ENCODE assay signal across 8 cellular contexts in the genomic region with DNA sequence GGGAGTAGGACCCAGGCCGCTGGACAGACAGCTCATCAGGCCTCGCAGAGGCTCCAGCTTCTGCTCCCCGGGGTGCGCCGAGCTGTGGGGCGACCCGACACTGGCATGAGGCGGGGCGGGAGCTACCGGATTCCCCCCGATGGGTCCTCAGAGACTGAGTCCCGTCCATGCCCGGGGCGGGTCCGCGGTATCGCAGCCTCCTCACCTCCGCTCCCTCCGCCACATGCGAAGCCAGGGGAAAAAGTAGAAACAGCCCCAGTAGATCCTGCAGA. TPM values are rescaled to one million over a fixed set of nuclear protein-coding genes. Genes with fewer than 3 reads are reported as not detected.
DNase-seq lines count a peak whose midpoint lies in the region; ATAC-seq and TF ChIP-seq lines count a peak whose summit lies in the region.

No MANE protein-coding gene starts in this region.

- no peak overlapping the region; the same call in 1 of the 2 replicates for H3K4me3 ChIP-seq in Caco-2 (ENCODE audit: low read depth, low read length)
- H3K4me3 ChIP-seq in liver (ENCODE audit: low read depth in 1 of 3, low read length in 3 of 3): peak overlapping the region; percentile 62 to 68 (median 65)
- H3K4me3 ChIP-seq in urinary bladder (ENCODE audit: low read depth, low read length): peak overlapping the region; percentile 38

- H3K4me1 Mint-ChIP-seq in Caco-2 (ENCODE audit: low read depth, unreplicated experiment): peaks cover 28% of the 10 kb centered on the region
- peaks cover 31% of the 10 kb centered on the region for H3K4me1 Mint-ChIP-seq in HFFc6 (ENCODE audit: low read depth)
- peaks cover 36% of the 10 kb centered on the region for H3K4me1 Mint-ChIP-seq in activated T-helper 17 cell treated with anti-CD3 and anti-CD28 coated beads, Interleukin-2, amount 50 U/mL, for 72 hours

- no peaks in the 10 kb centered on the region for H3K9me3 Mint-ChIP-seq in Caco-2 (ENCODE audit: unreplicated experiment)
- H3K9me3 Mint-ChIP-seq in HFFc6: peaks cover 7% of the 10 kb centered on the region
- H3K9me3 Mint-ChIP-seq in activated T-helper 17 cell treated with anti-CD3 and anti-CD28 coated beads, Interleukin-2, amount 50 U/mL, for 72 hours: peaks cover 11% of the 10 kb centered on the region

- POLR2A ChIA-PET in Caco-2 (lab: Charles Lee): interaction anchor here (0.6 kb wide), 2 partner anchors 13 to 1063 kb away, joined by 3 read pairs; partner anchors contain the start of gene IL11RA

- CTCF ChIA-PET in Caco-2 (lab: Charles Lee): interaction anchor here (1.2 kb wide), 2 partner anchors 18 to 27 kb away, joined by 5 to 9 read pairs; partner anchors contain the start of genes GALT and SIGMAR1

- peaks cover 15% of the 10 kb centered on the region for H3K4me1 ChIP-seq in Caco-2
- H3K4me1 ChIP-seq in liver (ENCODE audit: control insufficient read depth in 4 of 4, insufficient read depth in 4 of 4, low read length in 3 of 4): peaks cover 4 to 25% (median 13%) of the 10 kb centered on the region in 4 donors
- H3K4me1 ChIP-seq in urinary bladder (ENCODE audit: insufficient read depth): no peaks in the 10 kb centered on the region

- DNase-seq in Caco-2 (no peak), HFFc6 (no peak), NCI-H1694 (lab: John Stamatoyannopoulos, UW) (no peak), HuH-7.5 (ENCODE audit: low spot score) (no peak)

- peak overlapping the region; percentile 68 to 99 for H3K27ac ChIP-seq in liver (ENCODE audit: low read depth in 1 of 2, low read length in 2 of 2)
- peak overlapping the region; percentile 65 for H3K27ac ChIP-seq in urinary bladder (ENCODE audit: low read depth)

- H3K27me3 ChIP-seq in Caco-2 (replicated peaks; ENCODE audit: control insufficient read depth, insufficient read depth, low read length) (no peaks in the 10 kb centered on the region), liver (ENCODE audit: control insufficient read depth in 4 of 4, insufficient read depth in 4 of 4, low read length in 3 of 4) (no peaks in the 10 kb centered on the region)

- H3K36me3 Mint-ChIP-seq in Caco-2 (ENCODE audit: insufficient read depth, unreplicated experiment): no peaks in the 10 kb centered on the region
- peaks cover 25% of the 10 kb centered on the region for H3K36me3 Mint-ChIP-seq in HFFc6 (ENCODE audit: low read depth)
- peaks cover 14% of the 10 kb centered on the region for H3K36me3 Mint-ChIP-seq in activated T-helper 17 cell treated with anti-CD3 and anti-CD28 coated beads, Interleukin-2, amount 50 U/mL, for 72 hours (ENCODE audit: low read depth)

- H3K9me3 ChIP-seq in Caco-2 (no peaks in the 10 kb centered on the region; the same call in 1 of the 2 replicates), liver (ENCODE audit: control insufficient read depth in 4 of 4, low read length in 3 of 4) (no peaks in the 10 kb centered on the region)

- H3K9ac ChIP-seq in liver (ENCODE audit: low read depth in 1 of 2, low read length in 2 of 2): peak overlapping the region in 1 of 2 donors; percentile 31

- intact Hi-C loops in Caco-2 (cut with micrococcal nuclease; ENCODE audit: unreplicated experiment): loop anchor here (2.0 kb wide), 1 partner anchor 18 kb away; the partner anchor contains the start of gene GALT

- no peaks in the 10 kb centered on the region for H3K27me3 Mint-ChIP-seq in Caco-2 (ENCODE audit: insufficient read depth, unreplicated experiment)
- peaks cover 3% of the 10 kb centered on the region for H3K27me3 Mint-ChIP-seq in HFFc6 (ENCODE audit: insufficient read depth)
- H3K27me3 Mint-ChIP-seq in activated T-helper 17 cell treated with anti-CD3 and anti-CD28 coated beads, Interleukin-2, amount 50 U/mL, for 72 hours: no peaks in the 10 kb centered on the region

- under 1% methylated on average over 20 of the region's 20 CpGs for WGBS in liver
- WGBS in urinary bladder: under 1% methylated on average over 20 of the region's 20 CpGs

- BruUV-seq in Caco-2 (replicated peaks; lab: Mats Ljungman, UMichigan): no TSS peak

- H3K4me3 Mint-ChIP-seq in Caco-2 (ENCODE audit: unreplicated experiment) (peak overlapping the region; percentile 81), HFFc6 (peak overlapping the region; percentile 96)
- peak overlapping the region; percentile 89 for H3K4me3 Mint-ChIP-seq in activated T-helper 17 cell treated with anti-CD3 and anti-CD28 coated beads, Interleukin-2, amount 50 U/mL, for 72 hours

- TF ChIP-seq CTCF in Caco-2 (IDR thresholded peaks at IDR 0.05; ENCODE audit: insufficient read depth in 1 of 2, low read depth in 1 of 2, low read length in 1 of 2, severe bottlenecking in 1 of 2, unreplicated experiment in 1 of 2): no peak
- no peak for TF ChIP-seq CTCF in HFFc6 (IDR thresholded peaks at IDR 0.05)
- TF ChIP-seq CTCF in liver (IDR thresholded peaks at IDR 0.05; ENCODE audit: low read depth, low read length, missing input control): no peak

- H3K27ac Mint-ChIP-seq in Caco-2 (ENCODE audit: unreplicated experiment) (no peak overlapping the region), HFFc6 (peak overlapping the region; percentile 97)
- peak overlapping the region; percentile 79 for H3K27ac Mint-ChIP-seq in activated T-helper 17 cell treated with anti-CD3 and anti-CD28 coated beads, Interleukin-2, amount 50 U/mL, for 72 hours

- peak; percentile 30 for ATAC-seq in activated T-helper 17 cell treated with anti-CD3 and anti-CD28 coated beads, Interleukin-2, amount 50 U/mL, for 72 hours (replicated peaks)
- no peak for ATAC-seq in HG02885 (IDR thresholded peaks at IDR 0.05; ENCODE audit: poor library complexity, unreplicated experiment)

- H3K36me3 ChIP-seq in Caco-2 (ENCODE audit: control insufficient read depth, insufficient read depth, low read length) (no peaks in the 10 kb centered on the region), liver (ENCODE audit: control insufficient read depth in 4 of 4, insufficient read depth in 3 of 4, low read depth in 1 of 4, low read length in 3 of 4) (peaks cover 0 to 8% (median 3%) of the 10 kb centered on the region in 4 donors), urinary bladder (ENCODE audit: insufficient read depth) (no peaks in the 10 kb centered on the region)

- TF ChIP-seq RAD21 in liver (IDR thresholded peaks at IDR 0.05): peak in 1 of 2 donors; percentile 22

TF ChIP-seq in liver, 16 proteins besides CTCF, POLR2A, EP300 and RAD21:
- no peak for TF ChIP-seq GABPA (IDR thresholded peaks at IDR 0.05 in 1 of 2, conservative IDR thresholded peaks at IDR 0.05 in 1 of 2)
- TF ChIP-seq ZBTB33 (IDR thresholded peaks at IDR 0.05): no peak
- no peak for TF ChIP-seq HNF4A (conservative IDR thresholded peaks at IDR 0.05)
- TF ChIP-seq FOXA1 (IDR thresholded peaks at IDR 0.05): no peak
- no peak for TF ChIP-seq YY1 (IDR thresholded peaks at IDR 0.05)
- no peak for TF ChIP-seq FOXA2 (IDR thresholded peaks at IDR 0.05)

RNA-seq across cellular contexts. Expression of gene CCL27, which starts 2.6 kb away (rescaled TPM):
- total RNA-seq in Caco-2 (2022) (not detected in 2 replicates), liver (not detected), urinary bladder (not detected)
- under 1 TPM in 1 of 6 experiments, not detected in 5; 0.88 TPM for total RNA-seq in HFFc6 (2021; fragmentation: NEBNext Ultra II Directional; extraction: Animal tissue kit (Norgen Biotek cat#: 25700))
- total RNA-seq in activated T-helper 17 cell treated with anti-CD3 and anti-CD28 coated beads, Interleukin-2, amount 50 U/mL, for 72 hours: 1 to 10 TPM in 1 of 2 donors, under 1 TPM in 1; 0.78 to 1.6 TPM
- polyA plus RNA-seq in liver (not detected), urinary bladder (0.32 TPM)

RNA-seq across cellular contexts. Expression of gene IL11RA, which starts 13.1 kb away (rescaled TPM):
- total RNA-seq in Caco-2 (2022): 5.6 and 7.1 TPM in 2 replicates
- total RNA-seq in HFFc6 (2021; fragmentation: NEBNext Ultra II Directional; extraction: Animal tissue kit (Norgen Biotek cat#: 25700)): 10 to 100 TPM; 20.9 to 26.3 (median 23.6) TPM
- total RNA-seq in activated T-helper 17 cell treated with anti-CD3 and anti-CD28 coated beads, Interleukin-2, amount 50 U/mL, for 72 hours: 10 to 100 TPM; 30.4 to 48.9 TPM
- 10 to 100 TPM; 14.8 to 35.3 TPM for total RNA-seq in liver
- 10 to 100 TPM in 1 of 2 donors, 1 to 10 TPM in 1; 10.0 to 14.7 TPM for polyA plus RNA-seq in liver
- 43.9 TPM for total RNA-seq in urinary bladder
- 39.5 TPM for polyA plus RNA-seq in urinary bladder

RNA-seq across cellular contexts. Expression of gene GALT, which starts 18.6 kb away (rescaled TPM):
- total RNA-seq in Caco-2 (2022): 50.1 and 52.0 TPM in 2 replicates
- 10 to 100 TPM; 20.5 to 27.4 (median 22.0) TPM for total RNA-seq in HFFc6 (2021; fragmentation: NEBNext Ultra II Directional; extraction: Animal tissue kit (Norgen Biotek cat#: 25700))
- 10 to 100 TPM; 48.3 to 66.7 TPM for total RNA-seq in activated T-helper 17 cell treated with anti-CD3 and anti-CD28 coated beads, Interleukin-2, amount 50 U/mL, for 72 hours
- total RNA-seq in liver: 100 to 1,000 TPM in 1 of 2 donors, 10 to 100 TPM in 1; 58.6 to 161 TPM
- 100 to 1,000 TPM in 1 of 2 donors, 10 to 100 TPM in 1; 69.3 to 196 TPM for polyA plus RNA-seq in liver
- total RNA-seq in urinary bladder: 25.4 TPM
- 31.8 TPM for polyA plus RNA-seq in urinary bladder

RNA-seq across cellular contexts. Expression of gene CCL19, which starts 26.0 kb away (rescaled TPM):
- not detected in 2 replicates for total RNA-seq in Caco-2 (2022)
- total RNA-seq in HFFc6 (2021; fragmentation: NEBNext Ultra II Directional; extraction: Animal tissue kit (Norgen Biotek cat#: 25700)): not detected
- total RNA-seq in activated T-helper 17 cell treated with anti-CD3 and anti-CD28 coated beads, Interleukin-2, amount 50 U/mL, for 72 hours: not detected
- total RNA-seq in liver: under 1 TPM in 1 of 2 donors, not detected in 1; 0.33 TPM
- 1 to 10 TPM in 1 of 2 donors, under 1 TPM in 1; 0.65 to 2.9 TPM for polyA plus RNA-seq in liver
- total RNA-seq in urinary bladder: 2.1 TPM
- 4.0 TPM for polyA plus RNA-seq in urinary bladder

RNA-seq across cellular contexts. Expression of gene SIGMAR1, which starts 27.5 kb away (rescaled TPM):
- 102 and 103 TPM in 2 replicates for total RNA-seq in Caco-2 (2022)
- 100 to 1,000 TPM; 126 to 148 (median 138) TPM for total RNA-seq in HFFc6 (2021; fragmentation: NEBNext Ultra II Directional; extraction: Animal tissue kit (Norgen Biotek cat#: 25700))
- 10 to 100 TPM; 42.6 to 75.3 TPM for total RNA-seq in activated T-helper 17 cell treated with anti-CD3 and anti-CD28 coated beads, Interleukin-2, amount 50 U/mL, for 72 hours
- 100 to 1,000 TPM; 116 to 161 TPM for total RNA-seq in liver
- 100 to 1,000 TPM; 196 to 210 TPM for polyA plus RNA-seq in liver
- total RNA-seq in urinary bladder: 18.2 TPM
- polyA plus RNA-seq in urinary bladder: 103 TPM
